Comparison of ENCODE assay signal across 22 cellular contexts in the genomic region with DNA sequence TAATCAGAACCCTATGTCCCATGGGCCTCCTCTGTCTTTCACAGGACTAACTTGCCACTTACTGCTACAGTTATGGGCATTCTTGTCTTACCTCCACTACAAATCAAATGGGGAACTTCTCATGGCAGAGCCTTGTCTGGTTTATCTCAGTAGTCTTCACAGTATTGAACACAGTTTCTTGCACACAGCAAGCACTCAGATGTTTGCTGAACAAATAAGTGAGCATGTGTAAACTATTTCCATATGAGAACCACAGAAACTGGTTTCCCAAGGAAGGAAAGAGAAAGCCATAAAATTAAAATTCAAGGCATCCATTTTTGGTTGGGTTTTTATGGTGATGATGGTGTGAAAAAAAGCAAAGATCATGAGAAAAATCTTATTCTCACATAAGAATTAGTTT.
"Had no signal": no experiment of that assay in that cellular context is flagged by ENCODE, and none has a peak within 500 bp of the region (broad histone marks: within the 10 kb centered on the region; RNA-seq: fewer than 3 reads in every experiment).

No MANE protein-coding gene starts in this region.

- DNase-seq: Karpas-422, KG1, MM.1S, NCI-H1092 treated with DMSO at 0.1 percent for 48 hours, NCI-H1436, NCI-H187, NCI-H2029, NCI-H2081 treated with DMSO at 0.1 percent for 48 hours, NCI-H2171, NCI-H226, NCI-H446, NCI-H510A, NCI-H524 treated with DMSO at 0.1 percent for 48 hours, NCI-H69, NCI-H774, PC-3, SHP77, SK-N-SH, SW 1271 had no signal

- H3K9ac ChIP-seq: SK-N-SH had no signal

- H3K27ac ChIP-seq: HL-60, RWPE1 had no signal

- H3K4me2 ChIP-seq: SK-N-SH had no signal

- ATAC-seq: Panc1, PC-3 had no signal

- H3K9me3 ChIP-seq: SK-N-SH had no signal
